Comparison of ENCODE assay signal across 23 cellular contexts in genomic region chr20:61065853-61066252, GRCh38.
"Had no signal": no experiment of that assay in that cellular context is flagged by ENCODE, and none has a peak within 500 bp of the region (broad histone marks: within the 10 kb centered on the region; RNA-seq: fewer than 3 reads in every experiment).

No MANE protein-coding gene starts in this region.

- FAIRE-seq: HepG2 had no signal

- H3K4me2 ChIP-seq: SK-N-SH had no signal

- H3K27ac ChIP-seq: RWPE1 had no signal

- H3K27me3 ChIP-seq: MG63 had no signal

- H3K36me3 ChIP-seq: MG63 had no signal

- H3K9me3 ChIP-seq: MG63, SK-N-SH had no signal

- DNase-seq: IMR-90; Karpas-422; KG1; MG63; NCI-H1092; NCI-H1105 treated with DMSO at 0.1 percent for 48 hours; NCI-H1417 treated with DMSO at 0.1 percent for 48 hours; NCI-H146; NCI-H1694 treated with DMSO at 0.1 percent for 48 hours; NCI-H1930; NCI-H2081; NCI-H2107; NCI-H2227 treated with DMSO at 0.1 percent for 48 hours; NCI-H524; NCI-H526 treated with DMSO at 0.1 percent for 48 hours; NCI-H748 treated with DMSO at 0.1 percent for 48 hours; NK-92 treated with Interleukin-12 subunit alpha and Interleukin-12 subunit beta, amount 100 ng/mL, for 24 hours; PC-3; SHP77; SK-N-SH; SW 1271 had no signal

- H3K4me3 ChIP-seq: MG63 had no signal

- H3K9ac ChIP-seq: SK-N-SH had no signal
